13 cellular contexts compared by ENCODE assay signal in genomic region chr2:174334278-174334715, GRCh38. TPM values are rescaled to one million over a fixed set of nuclear protein-coding genes. Genes with fewer than 3 reads are reported as not detected.
DNase-seq lines count a peak whose midpoint lies in the region; ATAC-seq, FAIRE-seq and TF ChIP-seq lines count a peak whose summit lies in the region.
"Had no signal": no experiment of that assay in that cellular context is flagged by ENCODE, and none has a peak within 500 bp of the region (broad histone marks: within the 10 kb centered on the region; RNA-seq: fewer than 3 reads in every experiment).

No MANE protein-coding gene starts in this region.

- H3K27ac ChIP-seq in Karpas-422 (ENCODE audit: low read length): no peak overlapping the region
- no peak overlapping the region for H3K27ac ChIP-seq in endothelial cell of umbilical vein (ENCODE audit: insufficient read depth, low read depth, low read length)
- H3K27ac ChIP-seq: ascending aorta, neutrophil, RWPE1 had no signal

- H3K9me2 ChIP-seq in Karpas-422 (replicated peaks; ENCODE audit: insufficient read depth, low read length): no peaks in the 10 kb centered on the region

- no peak for TF ChIP-seq CTCF in endothelial cell of umbilical vein (IDR thresholded peaks at IDR 0.05; ENCODE audit: extremely low read depth in 1 of 2, insufficient read depth in 1 of 2, low read depth in 1 of 2, low read length in 2 of 2)

- H3K27ac Mint-ChIP-seq in activated naive CD4-positive, alpha-beta T cell treated with anti-CD3 and anti-CD28 coated beads, Interleukin-2, amount 10 ng/mL, durations not matched to agents 7 days and 5 days: peak overlapping the region; percentile 45
- H3K27ac Mint-ChIP-seq in stimulated activated naive B cell treated with anti-CD40 and anti-IgM and Interleukin-4, amounts not matched to agents 10 μg/mL and 1 μg/mL and 100 μg/mL, for 72 hours: peak overlapping the region; percentile 56

- peak; percentile 43 for FAIRE-seq in endothelial cell of umbilical vein (lab: Jason Lieb, UNC)
- FAIRE-seq: endometrium, GM18507 had no signal

- H3K79me2 ChIP-seq in Karpas-422 (ENCODE audit: low read length) (no peaks in the 10 kb centered on the region), endothelial cell of umbilical vein (ENCODE audit: control insufficient read depth, insufficient read depth, low read length) (no peaks in the 10 kb centered on the region)

- DNase-seq in activated naive CD4-positive, alpha-beta T cell treated with anti-CD3 and anti-CD28 coated beads, Interleukin-2, amount 10 ng/mL, durations not matched to agents 7 days and 5 days: no peak
- DNase-seq in activated naive CD4-positive, alpha-beta T cell treated with anti-CD3 and anti-CD28 coated beads, Interleukin-2, amount 50 U/mL, for 16 hours: no peak
- DNase-seq in Karpas-422 (no peak), endothelial cell of umbilical vein (ENCODE audit: low read depth, low spot score) (no peak), hepatic stellate cell (ENCODE audit: low spot score) (no peak), HuH-7 (ENCODE audit: low spot score) (no peak)
- no peak for DNase-seq in stimulated activated naive B cell treated with anti-CD40 and anti-IgM and Interleukin-4, amounts not matched to agents 10 μg/mL and 1 μg/mL and 100 μg/mL, for 72 hours
- no peak for DNase-seq in stimulated activated CD4-positive, alpha-beta T cell treated with anti-CD3 and anti-CD28 coated beads, Interleukin-4, amount 100 ng/mL, for 1 hour

- no peak overlapping the region for H2AFZ ChIP-seq in Karpas-422 (ENCODE audit: low read length)
- H2AFZ ChIP-seq in endothelial cell of umbilical vein (ENCODE audit: low read depth, low read length): no peak overlapping the region

- no peaks in the 10 kb centered on the region for H4K20me1 ChIP-seq in Karpas-422 (ENCODE audit: insufficient read depth, low read depth, low read length)
- no peaks in the 10 kb centered on the region for H4K20me1 ChIP-seq in endothelial cell of umbilical vein (replicated peaks; ENCODE audit: control insufficient read depth, extremely low read depth, insufficient read depth, low read length)

- no peak overlapping the region for H3K9ac ChIP-seq in Karpas-422 (ENCODE audit: low read length)
- H3K9ac ChIP-seq in endothelial cell of umbilical vein (replicated peaks; ENCODE audit: extremely low read depth, insufficient read depth, low read length): no peak overlapping the region

- H3K4me2 ChIP-seq in Karpas-422 (ENCODE audit: low read depth, low read length, poor library complexity, severe bottlenecking): peak overlapping the region; percentile 63
- no peak overlapping the region for H3K4me2 ChIP-seq in endothelial cell of umbilical vein (ENCODE audit: insufficient read depth, low read length)

- TF ChIP-seq POLR2A in endothelial cell of umbilical vein (IDR thresholded peaks at IDR 0.05; ENCODE audit: low read depth, low read length): no peak

- POLR2A ChIA-PET in endothelial cell of umbilical vein (lab: Charles Lee): interaction anchor here (0.5 kb wide), 1 partner anchor 11 kb away, joined by 7 read pairs; no protein-coding TSS in a partner anchor

- H3K4me3 ChIP-seq in Karpas-422 (ENCODE audit: low read length) (peak overlapping the region; percentile 66; the same call in 1 of the 2 replicates), endothelial cell of umbilical vein (replicated peaks in 1 of 3; ENCODE audit: insufficient read depth in 1 of 3, low read depth in 1 of 3, low read length in 3 of 3) (no peak overlapping the region)

- CTCF ChIA-PET in activated naive CD4-positive, alpha-beta T cell treated with anti-CD3 and anti-CD28 coated beads, Interleukin-2, amount 10 ng/mL, durations not matched to agents 7 days and 5 days (lab: Charles Lee): no interaction called here
- CTCF ChIA-PET in endothelial cell of umbilical vein (lab: Charles Lee): interaction anchor here (1.0 to 1.5 kb wide), 3 partner anchors 10 to 932 kb away, joined by 3 to 4 read pairs (median 3); no protein-coding TSS in a partner anchor

- H3K9me3 ChIP-seq in Karpas-422 (ENCODE audit: low read length): no peaks in the 10 kb centered on the region
- H3K9me3 ChIP-seq in endothelial cell of umbilical vein (replicated peaks; ENCODE audit: control insufficient read depth, insufficient read depth, low read length): no peaks in the 10 kb centered on the region
- H3K9me3 ChIP-seq: ascending aorta, neutrophil had no signal

- dilution Hi-C loops in endothelial cell of umbilical vein (cut with MboI; ENCODE audit: extremely low pct_ligation_motif_present, low sequenced_read_pairs): no loop called here

- no peaks in the 10 kb centered on the region for H3K27me3 ChIP-seq in Karpas-422 (ENCODE audit: low read length)
- H3K27me3 ChIP-seq in endothelial cell of umbilical vein (ENCODE audit: control insufficient read depth in 2 of 2, insufficient read depth in 2 of 2, low read length in 2 of 2): peaks cover 86 to 98% of the 10 kb centered on the region in 2 experiments

- H3K4me1 ChIP-seq in Karpas-422 (ENCODE audit: low read length) (peaks cover 64% of the 10 kb centered on the region), endothelial cell of umbilical vein (ENCODE audit: control insufficient read depth, extremely low read depth, insufficient read depth, low read length) (peaks cover 26% of the 10 kb centered on the region)

- peaks cover 36% of the 10 kb centered on the region for H3K4me1 Mint-ChIP-seq in activated naive CD4-positive, alpha-beta T cell treated with anti-CD3 and anti-CD28 coated beads, Interleukin-2, amount 10 ng/mL, durations not matched to agents 7 days and 5 days
- H3K4me1 Mint-ChIP-seq in stimulated activated naive B cell treated with anti-CD40 and anti-IgM and Interleukin-4, amounts not matched to agents 10 μg/mL and 1 μg/mL and 100 μg/mL, for 72 hours: peaks cover 18 to 40% of the 10 kb centered on the region in 2 donors

- peaks cover 2% of the 10 kb centered on the region for H3K36me3 Mint-ChIP-seq in activated naive CD4-positive, alpha-beta T cell treated with anti-CD3 and anti-CD28 coated beads, Interleukin-2, amount 10 ng/mL, durations not matched to agents 7 days and 5 days
- no peaks in the 10 kb centered on the region for H3K36me3 Mint-ChIP-seq in stimulated activated naive B cell treated with anti-CD40 and anti-IgM and Interleukin-4, amounts not matched to agents 10 μg/mL and 1 μg/mL and 100 μg/mL, for 72 hours

- no peak overlapping the region for H3K4me3 Mint-ChIP-seq in activated naive CD4-positive, alpha-beta T cell treated with anti-CD3 and anti-CD28 coated beads, Interleukin-2, amount 10 ng/mL, durations not matched to agents 7 days and 5 days
- H3K4me3 Mint-ChIP-seq in stimulated activated naive B cell treated with anti-CD40 and anti-IgM and Interleukin-4, amounts not matched to agents 10 μg/mL and 1 μg/mL and 100 μg/mL, for 72 hours: peak overlapping the region in 1 of 2 donors; percentile 39

- H3K9me3 Mint-ChIP-seq in activated naive CD4-positive, alpha-beta T cell treated with anti-CD3 and anti-CD28 coated beads, Interleukin-2, amount 10 ng/mL, durations not matched to agents 7 days and 5 days: no peaks in the 10 kb centered on the region
- no peaks in the 10 kb centered on the region for H3K9me3 Mint-ChIP-seq in stimulated activated naive B cell treated with anti-CD40 and anti-IgM and Interleukin-4, amounts not matched to agents 10 μg/mL and 1 μg/mL and 100 μg/mL, for 72 hours

- ATAC-seq in stimulated activated naive B cell treated with anti-CD40 and anti-IgM and Interleukin-4, amounts not matched to agents 10 μg/mL and 1 μg/mL and 100 μg/mL, for 72 hours (replicated peaks): no peak

- H3K36me3 ChIP-seq in Karpas-422 (ENCODE audit: insufficient read depth, low read length): no peaks in the 10 kb centered on the region
- H3K36me3 ChIP-seq in endothelial cell of umbilical vein (ENCODE audit: control insufficient read depth in 2 of 2, extremely low read depth in 1 of 2, insufficient read depth in 2 of 2, low read length in 2 of 2): no peaks in the 10 kb centered on the region
- H3K36me3 ChIP-seq: ascending aorta, neutrophil had no signal

- H3K27me3 Mint-ChIP-seq in activated naive CD4-positive, alpha-beta T cell treated with anti-CD3 and anti-CD28 coated beads, Interleukin-2, amount 10 ng/mL, durations not matched to agents 7 days and 5 days: peaks cover 96% of the 10 kb centered on the region
- H3K27me3 Mint-ChIP-seq in stimulated activated naive B cell treated with anti-CD40 and anti-IgM and Interleukin-4, amounts not matched to agents 10 μg/mL and 1 μg/mL and 100 μg/mL, for 72 hours: peaks cover 46 to 69% of the 10 kb centered on the region in 2 donors

- H3K9me1 ChIP-seq in endothelial cell of umbilical vein (replicated peaks; ENCODE audit: control insufficient read depth, extremely low read depth, insufficient read depth, low read length): no peaks in the 10 kb centered on the region

- no TSS peak for BruUV-seq in endothelial cell of umbilical vein (replicated peaks; lab: Mats Ljungman, UMichigan)

- intact Hi-C loops in endothelial cell of umbilical vein (cut with micrococcal nuclease): no loop called here

TF ChIP-seq in endothelial cell of umbilical vein, 7 proteins besides CTCF, POLR2A, EP300 and RAD21:
- TF ChIP-seq EZH2 (IDR thresholded peaks at IDR 0.05; ENCODE audit: borderline replicate concordance, low read depth, low read length, severe bottlenecking): peak; percentile 64
- no peak for TF ChIP-seq FOS (IDR thresholded peaks at IDR 0.05; ENCODE audit: borderline replicate concordance, insufficient read depth, low read length)

RNA-seq across cellular contexts. Expression of gene SP9, which starts 0.5 kb away (rescaled TPM):
- not detected in 2 replicates for total RNA-seq in Karpas-422 (2014; rRNA removed; shearing (Covaris generic); ENCODE audit: low replicate concordance)
- not detected in 2 replicates for total RNA-seq in endothelial cell of umbilical vein
- polyA plus RNA-seq in endothelial cell of umbilical vein: not detected in 2 replicates
- polyA plus RNA-seq in endothelial cell of umbilical vein (2011; cell fraction: cytosol; rRNA removed): not detected in 2 replicates
- polyA plus RNA-seq in endothelial cell of umbilical vein (2011; cell fraction: nucleus; rRNA removed): not detected in 2 replicates
- polyA plus RNA-seq in endothelial cell of umbilical vein (2012): not detected in 2 replicates
- not detected in 2 replicates for polyA minus RNA-seq in endothelial cell of umbilical vein
- not detected for polyA minus RNA-seq in endothelial cell of umbilical vein (2011; cell fraction: cytosol; rRNA and poly(A)+ RNA removed)
- not detected in 2 replicates for polyA minus RNA-seq in endothelial cell of umbilical vein (2011; cell fraction: nucleus; rRNA and poly(A)+ RNA removed)
- total RNA-seq: ascending aorta had no signal
